30 cellular contexts compared by ENCODE assay signal in the genomic region with DNA sequence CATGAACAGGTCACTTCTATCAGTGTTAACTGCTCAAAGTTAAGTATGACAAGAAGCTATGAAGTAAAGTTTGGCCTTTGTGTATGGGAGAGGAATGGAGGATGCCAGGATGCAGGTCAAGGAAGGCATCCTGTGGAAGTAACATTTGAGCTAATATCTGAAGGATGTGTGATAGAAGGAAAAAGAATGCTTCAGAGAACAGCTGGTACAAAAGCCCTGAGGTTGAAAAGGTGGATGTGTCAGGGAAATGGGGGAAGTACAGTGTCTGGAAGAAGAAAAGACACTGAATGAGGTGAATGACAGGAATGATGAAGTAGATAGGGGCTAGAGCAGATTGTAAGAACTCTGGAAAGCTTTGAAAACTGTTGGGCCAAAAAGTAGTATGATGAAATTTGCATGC.
"Had no signal": no experiment of that assay in that cellular context is flagged by ENCODE, and none has a peak within 500 bp of the region (broad histone marks: within the 10 kb centered on the region; RNA-seq: fewer than 3 reads in every experiment).

No MANE protein-coding gene starts in this region.

- H3K4me3 Mint-ChIP-seq: naive thymus-derived CD4-positive, alpha-beta T cell; natural killer cell; nephron; neural progenitor cell; stimulated activated memory B cell treated with anti-CD40 and anti-IgM and Interleukin-4, amounts not matched to agents 10 μg/mL and 1 μg/mL and 100 μg/mL, for 72 hours; stimulated activated naive CD8-positive, alpha-beta T cell treated with anti-CD3 and anti-CD28 coated beads, Interleukin-15, Interleukin-2, amounts not matched to agents 100 ng/mL and 50 ng/mL, for 24 hours; type B pancreatic cell had no signal

- H3K4me1 Mint-ChIP-seq: nephron; neural progenitor cell; stimulated activated memory B cell treated with anti-CD40 and anti-IgM and Interleukin-4, amounts not matched to agents 10 μg/mL and 1 μg/mL and 100 μg/mL, for 72 hours had no signal

- H3K9me3 ChIP-seq: thyroid gland had no signal

- H3K9ac ChIP-seq: neural progenitor cell, parathyroid adenoma had no signal

- H3K4me3 ChIP-seq: neural progenitor cell, ovary, psoas muscle, skin epidermis, smooth muscle cell, spleen, stomach, thoracic aorta, thyroid gland, tibial nerve, upper lobe of right lung, vagina had no signal

- H3K4me1 ChIP-seq: neural progenitor cell, parathyroid adenoma, psoas muscle, spleen, stomach, thyroid gland, tibial nerve, upper lobe of right lung, vagina had no signal

- H3K27ac Mint-ChIP-seq: naive thymus-derived CD4-positive, alpha-beta T cell; natural killer cell; nephron; neural progenitor cell; progenitor cell of endocrine pancreas; stimulated activated memory B cell treated with anti-CD40 and anti-IgM and Interleukin-4, amounts not matched to agents 10 μg/mL and 1 μg/mL and 100 μg/mL, for 72 hours; stimulated activated naive CD8-positive, alpha-beta T cell treated with anti-CD3 and anti-CD28 coated beads, Interleukin-15, Interleukin-2, amounts not matched to agents 100 ng/mL and 50 ng/mL, for 24 hours; type B pancreatic cell had no signal

- DNase-seq: naive thymus-derived CD4-positive, alpha-beta T cell; natural killer cell; occipital lobe; ovary; posterior cingulate gyrus; psoas muscle; right cardiac atrium; spleen; stimulated activated CD4-positive, alpha-beta T cell treated with anti-CD3 and anti-CD28 coated beads, Interleukin-12 subunit alpha, Interleukin-12 subunit beta, amount 100 ng/mL, for 4 hours; stimulated activated CD4-positive, alpha-beta T cell treated with anti-CD3 and anti-CD28 coated beads, Interleukin-1b, Interleukin-23, amount 100 ng/mL, for 48 hours; stimulated activated CD4-positive, alpha-beta T cell treated with anti-CD3 and anti-CD28 coated beads, Interleukin-4, amount 100 ng/mL, for 1 hour; stimulated activated CD4-positive, alpha-beta T cell treated with anti-CD3 and anti-CD28 coated beads, Interleukin-4, amount 100 ng/mL, for 4 hours; stimulated activated CD8-positive, alpha-beta memory T cell treated with anti-CD3 and anti-CD28 coated beads, Interleukin-4, amount 100 ng/mL, for 48 hours; stimulated activated naive CD4-positive, alpha-beta T cell treated with Interleukin-2 at 50 U/mL for 16 hours; stomach; thyroid gland; upper lobe of right lung had no signal

- ATAC-seq: naive thymus-derived CD4-positive, alpha-beta T cell; natural killer cell; psoas muscle; right cardiac atrium; sciatic nerve; stimulated activated memory B cell treated with anti-CD40 and anti-IgM and Interleukin-4, amounts not matched to agents 10 μg/mL and 1 μg/mL and 100 μg/mL, for 72 hours; upper lobe of right lung had no signal

- H3K27me3 Mint-ChIP-seq: naive thymus-derived CD4-positive, alpha-beta T cell; progenitor cell of endocrine pancreas; stimulated activated memory B cell treated with anti-CD40 and anti-IgM and Interleukin-4, amounts not matched to agents 10 μg/mL and 1 μg/mL and 100 μg/mL, for 72 hours; stimulated activated naive CD8-positive, alpha-beta T cell treated with anti-CD3 and anti-CD28 coated beads, Interleukin-15, Interleukin-2, amounts not matched to agents 100 ng/mL and 50 ng/mL, for 24 hours; type B pancreatic cell had no signal

- H3K27ac ChIP-seq: neural progenitor cell, ovary, parathyroid adenoma, psoas muscle, skin epidermis, spleen, stomach, thoracic aorta, thyroid gland, tibial nerve, upper lobe of right lung, vagina had no signal

- H3K36me3 ChIP-seq: neural progenitor cell, ovary, thoracic aorta, thyroid gland, upper lobe of right lung, vagina had no signal

- H3K27me3 ChIP-seq: neural progenitor cell, ovary, spleen, stomach, thyroid gland, tibial nerve, upper lobe of right lung, vagina had no signal
